In the genomic region with DNA sequence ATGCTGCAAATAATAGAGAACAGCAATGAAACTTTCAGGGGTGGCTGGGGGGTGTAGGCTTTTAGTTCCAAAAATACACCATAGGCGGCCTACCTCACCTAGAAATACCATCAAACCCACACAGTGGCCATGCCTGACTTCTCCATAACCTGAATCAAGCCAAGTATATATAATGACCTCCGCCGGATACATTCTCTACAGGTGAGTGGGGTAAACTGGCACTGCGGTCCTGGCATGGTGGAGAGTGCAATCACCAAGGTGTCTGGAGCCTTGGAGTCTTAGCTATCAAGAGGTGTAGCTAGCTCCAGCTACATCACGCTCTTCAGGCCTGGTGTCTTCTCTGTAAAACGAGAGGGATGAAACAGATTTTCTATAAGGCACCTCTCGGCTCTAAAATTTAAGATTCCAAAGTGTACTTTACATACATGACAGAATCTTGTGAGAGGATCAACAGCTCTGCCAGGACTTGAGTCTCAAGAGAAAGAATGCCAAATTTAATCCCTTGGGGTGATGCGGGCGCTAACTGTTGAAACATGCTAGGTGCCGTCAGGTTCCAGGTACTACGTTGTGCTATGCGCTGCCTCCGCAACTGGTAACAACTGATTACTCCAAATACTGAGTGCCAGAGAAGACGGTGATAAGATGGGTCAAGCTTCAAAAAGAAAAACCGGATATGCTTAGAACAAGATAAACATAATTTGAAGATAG, we compare ENCODE assay signal across 8 cellular contexts. TPM values are rescaled to one million over a fixed set of nuclear protein-coding genes. Genes with fewer than 3 reads are reported as not detected.
DNase-seq lines count a peak whose midpoint lies in the region; ATAC-seq, FAIRE-seq and TF ChIP-seq lines count a peak whose summit lies in the region.

No MANE protein-coding gene starts in this region.

- no peaks in the 10 kb centered on the region for H3K9me1 ChIP-seq in K562 (ENCODE audit: control insufficient read depth, insufficient read depth, low read length)

- peak overlapping the region; percentile 90 for H2AFZ ChIP-seq in K562 (ENCODE audit: low read depth, low read length)

- H3K4me1 ChIP-seq in K562 (replicated peaks in 1 of 2; ENCODE audit: control insufficient read depth in 2 of 2, insufficient read depth in 2 of 2, low read length in 2 of 2) (peaks cover 25 to 31% of the 10 kb centered on the region in 2 experiments), stomach (peaks cover 43 to 67% (median 52%) of the 10 kb centered on the region in 4 donors)

- no peak for ATAC-seq in K562
- no peak for ATAC-seq in HG02571 (IDR thresholded peaks at IDR 0.05; ENCODE audit: unreplicated experiment)

- 22% methylated on average over 14 of the region's 15 CpGs for WGBS in K562 (ENCODE audit: insufficient coverage, low coverage, missing lambda C conversion rate)
- 17 to 22% (median 18%) methylated on average over 15 of the region's 15 CpGs for WGBS in stomach, 5 donors

- no TSS peak for BruUV-seq in K562 (replicated peaks; lab: Mats Ljungman, UMichigan)

- DNase-seq in NCI-H2029 treated with DMSO at 0.1 percent for 48 hours (lab: John Stamatoyannopoulos, UW) (peak; percentile 16), NCI-H2029 (lab: John Stamatoyannopoulos, UW) (no peak), RWPE1 (ENCODE audit: low spot score) (no peak), K562 (ENCODE audit: extremely low read depth in 1 of 4, low spot score in 3 of 4) (peak in 1 of 4 experiments; percentile 57), stomach (peak; percentile 43), SHP77 (lab: John Stamatoyannopoulos, UW) (no peak)

- H3K27ac ChIP-seq in RWPE1, result peak overlapping the region; percentile 99
- peak overlapping the region; percentile 91 for H3K27ac ChIP-seq in K562 (ENCODE audit: extremely low read depth, low read depth, low read length)
- H3K27ac ChIP-seq in layer of hippocampus (ENCODE audit: low read depth, low read length), result peak overlapping the region; percentile 97
- peak overlapping the region; percentile 93 to 100 (median 99) for H3K27ac ChIP-seq in stomach

- peak overlapping the region; percentile 78 for H3K4me2 ChIP-seq in K562 (ENCODE audit: insufficient read depth, low read length)

- in situ Hi-C loops in K562 (cut with MboI), result no loop called here

- FAIRE-seq in K562 (lab: Jason Lieb, UNC), result peak; percentile 80

- H3K36me3 ChIP-seq in K562 (ENCODE audit: control insufficient read depth, insufficient read depth, low read length) (no peaks in the 10 kb centered on the region; the same call in 2 of the 3 replicates), stomach (peaks cover 0 to 14% (median 0%) of the 10 kb centered on the region in 4 donors)

- intact Hi-C loops in K562 (cut with micrococcal nuclease) (no loop called here), stomach (cut with DNase I; ENCODE audit: low total_unique reads) (no loop called here)

- peaks cover 38% of the 10 kb centered on the region for H3K79me2 ChIP-seq in K562 (ENCODE audit: control insufficient read depth, insufficient read depth, low read length)

- H3K4me3 ChIP-seq in K562, result peak overlapping the region; percentile 64
- H3K4me3 ChIP-seq in stomach, result peak overlapping the region; percentile 60 to 88 (median 72)

- POLR2A ChIA-PET in RWPE1 (lab: Yijun Ruan, JAX; ENCODE audit: low non-redundant PET) (interaction anchor here (0.6 kb wide), 1 partner anchor 378 kb away, joined by 4 read pairs; no protein-coding TSS in a partner anchor), K562 (lab: Yijun Ruan, JAX) (interaction anchor here (0.6 to 1.0 kb wide), 3 partner anchors 8 to 134 kb away, joined by 3 to 4 read pairs (median 3); no protein-coding TSS in a partner anchor)

- TF ChIP-seq POLR2A in K562 (conservative IDR thresholded peaks at IDR 0.05) (no peak), stomach (IDR thresholded peaks at IDR 0.05) (no peak)

- TF ChIP-seq EP300 in K562 (IDR thresholded peaks at IDR 0.05; ENCODE audit: low read length), result peak; percentile 35; the same call in 1 of the 2 replicates
- no peak for TF ChIP-seq EP300 in stomach (IDR thresholded peaks at IDR 0.05)

- TF ChIP-seq CTCF in RWPE1 (conservative IDR thresholded peaks at IDR 0.05; ENCODE audit: low read depth), result no peak
- no peak for TF ChIP-seq CTCF in K562 (IDR thresholded peaks at IDR 0.05 in 2 of 3, conservative IDR thresholded peaks at IDR 0.05 in 1 of 3; ENCODE audit: insufficient read depth in 2 of 3, low read depth in 1 of 3, low read length in 3 of 3)
- no peak for TF ChIP-seq CTCF in stomach (IDR thresholded peaks at IDR 0.05)

- CTCF ChIA-PET in RWPE1 (lab: Yijun Ruan, JAX), result interaction anchor here (0.5 kb wide), 1 partner anchor 113 kb away, joined by 3 read pairs; no protein-coding TSS in a partner anchor
- CTCF ChIA-PET in K562 (lab: Yijun Ruan, JAX; ENCODE audit: low intra/inter-chr PET ratio), result no interaction called here

- H3K9me3 ChIP-seq in K562 (replicated peaks; ENCODE audit: control insufficient read depth, insufficient read depth, low read depth, low read length) (no peaks in the 10 kb centered on the region), stomach (no peaks in the 10 kb centered on the region)

- peak overlapping the region; percentile 85 to 89 for H3K9ac ChIP-seq in K562 (ENCODE audit: insufficient read depth in 1 of 2, low read depth in 2 of 2, low read length in 2 of 2)

- no peaks in the 10 kb centered on the region for H3K27me3 ChIP-seq in K562 (ENCODE audit: control insufficient read depth in 2 of 2, insufficient read depth in 2 of 2, low read length in 2 of 2)
- H3K27me3 ChIP-seq in layer of hippocampus (ENCODE audit: control insufficient read depth, insufficient read depth, low read length), result no peaks in the 10 kb centered on the region
- no peaks in the 10 kb centered on the region for H3K27me3 ChIP-seq in stomach

- TF ChIP-seq RAD21 in K562 (CRISPR knock-in tag; conservative IDR thresholded peaks at IDR 0.05 in 1 of 2, IDR thresholded peaks at IDR 0.05 in 1 of 2), result no peak

- no peaks in the 10 kb centered on the region for H4K20me1 ChIP-seq in K562 (replicated peaks; ENCODE audit: control insufficient read depth, insufficient read depth, low read length)

RNA-seq across cellular contexts. Expression of gene ZBTB25, which starts 1.0 kb away (rescaled TPM):
- total RNA-seq in K562 (2011; cell fraction: chromatin; rRNA removed; ENCODE audit: low replicate concordance), result 6.4 and 12.4 TPM in 2 replicates
- 2.8 and 3.9 TPM in 2 replicates for total RNA-seq in K562 (2011; cell fraction: nucleolus; rRNA removed)
- total RNA-seq in K562 (2011; cell fraction: nucleoplasm; rRNA removed), result 6.5 and 8.2 TPM in 2 replicates
- 1.3 TPM in 2 replicates for total RNA-seq in K562 (2014; rRNA removed)
- 2.5 and 3.3 TPM in 2 replicates for total RNA-seq in K562 (2014; rRNA removed; fragmentation: Illumina TruSeq; extraction: Trizol)
- 2.6 and 2.8 TPM in 2 replicates for total RNA-seq in K562 (2015; rRNA removed; fragmentation: Illumina TruSeq; extraction: Trizol)
- 2.5 and 2.6 TPM in 2 replicates for total RNA-seq in K562 (2021)
- polyA plus RNA-seq in K562 (2011; rRNA removed), result 3.9 and 5.6 TPM in 2 replicates
- polyA plus RNA-seq in K562 (2011; cell fraction: cytosol; rRNA removed), result 1.6 and 2.6 TPM in 2 replicates
- polyA plus RNA-seq in K562 (2011; cell fraction: nucleus; rRNA removed), result 7.0 and 8.0 TPM in 2 replicates
- polyA plus RNA-seq in K562 (2012), result 1.3 and 2.5 TPM in 2 replicates
- 1.7 and 2.3 TPM in 2 replicates for polyA plus RNA-seq in K562 (2014; fragmentation: Illumina TruSeq; extraction: Trizol)
- under 1 TPM; 0.61 to 0.92 TPM for polyA plus RNA-seq in K562 (2014; fragmentation: Nextera tagmentation; extraction: Ambion mirVana)
- 0.99 and 2.1 TPM in 2 replicates for polyA plus RNA-seq in K562 (2014; rRNA removed)
- 6.0 and 6.6 TPM in 2 replicates for polyA minus RNA-seq in K562 (2011; rRNA and poly(A)+ RNA removed)
- 2.8 and 3.7 TPM in 2 replicates for polyA minus RNA-seq in K562 (2011; cell fraction: cytosol; rRNA and poly(A)+ RNA removed)
- polyA minus RNA-seq in K562 (2011; cell fraction: nucleus; rRNA and poly(A)+ RNA removed), result 4.7 and 6.7 TPM in 2 replicates
- total RNA-seq in stomach, result 10 to 100 TPM in 1 of 5 donors, 1 to 10 TPM in 4; 2.3 to 10.1 (median 5.4) TPM
- 1 to 10 TPM; 2.4 to 2.9 (median 2.6) TPM for polyA plus RNA-seq in stomach

RNA-seq across cellular contexts. Expression of gene ZBTB1, which starts 1.9 kb away (rescaled TPM):
- 7.3 and 17.6 TPM in 2 replicates for total RNA-seq in K562 (2011; cell fraction: chromatin; rRNA removed; ENCODE audit: low replicate concordance)
- 5.0 and 5.1 TPM in 2 replicates for total RNA-seq in K562 (2011; cell fraction: nucleolus; rRNA removed)
- total RNA-seq in K562 (2011; cell fraction: nucleoplasm; rRNA removed), result 7.1 and 7.3 TPM in 2 replicates
- total RNA-seq in K562 (2014; rRNA removed), result 4.9 and 5.3 TPM in 2 replicates
- 9.9 and 10.1 TPM in 2 replicates for total RNA-seq in K562 (2014; rRNA removed; fragmentation: Illumina TruSeq; extraction: Trizol)
- 11.6 and 12.2 TPM in 2 replicates for total RNA-seq in K562 (2015; rRNA removed; fragmentation: Illumina TruSeq; extraction: Trizol)
- 8.1 and 9.4 TPM in 2 replicates for total RNA-seq in K562 (2021)
- polyA plus RNA-seq in K562 (2011; rRNA removed), result 16.5 and 17.7 TPM in 2 replicates
- 4.7 and 10.0 TPM in 2 replicates for polyA plus RNA-seq in K562 (2011; cell fraction: cytosol; rRNA removed)
- polyA plus RNA-seq in K562 (2011; cell fraction: nucleus; rRNA removed), result 14.6 and 23.1 TPM in 2 replicates
- 8.0 and 12.8 TPM in 2 replicates for polyA plus RNA-seq in K562 (2012)
- polyA plus RNA-seq in K562 (2014; fragmentation: Illumina TruSeq; extraction: Trizol), result 7.2 and 8.1 TPM in 2 replicates
- 1 to 10 TPM; 2.3 to 2.7 TPM for polyA plus RNA-seq in K562 (2014; fragmentation: Nextera tagmentation; extraction: Ambion mirVana)
- polyA plus RNA-seq in K562 (2014; rRNA removed), result 9.0 and 10.3 TPM in 2 replicates
- polyA minus RNA-seq in K562 (2011; rRNA and poly(A)+ RNA removed), result 10.6 and 13.3 TPM in 2 replicates
- polyA minus RNA-seq in K562 (2011; cell fraction: cytosol; rRNA and poly(A)+ RNA removed), result 6.1 and 7.3 TPM in 2 replicates
- 5.9 and 10.3 TPM in 2 replicates for polyA minus RNA-seq in K562 (2011; cell fraction: nucleus; rRNA and poly(A)+ RNA removed)
- total RNA-seq in stomach, result 100 to 1,000 TPM in 1 of 5 donors, 10 to 100 TPM in 4; 32.6 to 137 (median 44.9) TPM
- 10 to 100 TPM in 2 of 3 donors, 1 to 10 TPM in 1; 9.8 to 14.5 (median 11.5) TPM for polyA plus RNA-seq in stomach

RNA-seq across cellular contexts. Expression of gene AKAP5, which starts 37.3 kb away (rescaled TPM):
- 0.25 and 1.1 TPM in 2 replicates for total RNA-seq in K562 (2011; cell fraction: chromatin; rRNA removed; ENCODE audit: low replicate concordance)
- 0.13 and 0.17 TPM in 2 replicates for total RNA-seq in K562 (2011; cell fraction: nucleolus; rRNA removed)
- total RNA-seq in K562 (2011; cell fraction: nucleoplasm; rRNA removed), result 0.73 and 1.3 TPM in 2 replicates
- total RNA-seq in K562 (2014; rRNA removed) (0.41 and 0.50 TPM in 2 replicates), K562 (2014; rRNA removed; fragmentation: Illumina TruSeq; extraction: Trizol) (0.61 and 0.76 TPM in 2 replicates), K562 (2015; rRNA removed; fragmentation: Illumina TruSeq; extraction: Trizol) (0.75 and 0.94 TPM in 2 replicates), K562 (2021) (0.35 and 0.40 TPM in 2 replicates), stomach (1 to 10 TPM in 2 of 5 donors, under 1 TPM in 1, not detected in 2; 0.72 to 3.2 (median 1.3) TPM)
- polyA plus RNA-seq in K562 (2011; rRNA removed) (0.12 and 0.24 TPM in 2 replicates), K562 (2014; fragmentation: Illumina TruSeq; extraction: Trizol) (0.32 and 0.34 TPM in 2 replicates), K562 (2014; fragmentation: Nextera tagmentation; extraction: Ambion mirVana) (under 1 TPM; 0.06 to 0.07 TPM), K562 (2014; rRNA removed) (0.11 and 0.40 TPM in 2 replicates), stomach (under 1 TPM in 2 of 3 donors, not detected in 1; 0.15 to 0.25 TPM)
- polyA plus RNA-seq in K562 (2011; cell fraction: cytosol; rRNA removed), result 0.07 TPM in 2 replicates
- 0.06 and 0.11 TPM in 2 replicates for polyA plus RNA-seq in K562 (2011; cell fraction: nucleus; rRNA removed)
- polyA plus RNA-seq in K562 (2012), result 0.30 and 0.50 TPM in 2 replicates
- 0.48 and 0.63 TPM in 2 replicates for polyA minus RNA-seq in K562 (2011; rRNA and poly(A)+ RNA removed)
- polyA minus RNA-seq in K562 (2011; cell fraction: cytosol; rRNA and poly(A)+ RNA removed), result 0.48 TPM in 1 of 2 replicates, not detected in the other
- 0.27 and 0.78 TPM in 2 replicates for polyA minus RNA-seq in K562 (2011; cell fraction: nucleus; rRNA and poly(A)+ RNA removed)

RNA-seq across cellular contexts. Expression of gene HSPA2, which starts 37.9 kb away (rescaled TPM):
- total RNA-seq in K562 (2011; cell fraction: chromatin; rRNA removed; ENCODE audit: low replicate concordance), result not detected in 2 replicates
- total RNA-seq in K562 (2011; cell fraction: nucleolus; rRNA removed), result not detected in 2 replicates
- total RNA-seq in K562 (2011; cell fraction: nucleoplasm; rRNA removed), result not detected in 2 replicates
- total RNA-seq in K562 (2014; rRNA removed) (not detected in 2 replicates), K562 (2014; rRNA removed; fragmentation: Illumina TruSeq; extraction: Trizol) (not detected in 2 replicates), K562 (2015; rRNA removed; fragmentation: Illumina TruSeq; extraction: Trizol) (not detected in 2 replicates), K562 (2021) (0.16 TPM in 1 of 2 replicates, not detected in the other), stomach (10 to 100 TPM in 4 of 5 donors, under 1 TPM in 1; under 0.01 to 29.3 (median 16.9) TPM)
- polyA plus RNA-seq in K562 (2011; rRNA removed) (not detected in 2 replicates), K562 (2014; fragmentation: Illumina TruSeq; extraction: Trizol) (not detected in 2 replicates), K562 (2014; fragmentation: Nextera tagmentation; extraction: Ambion mirVana) (not detected), K562 (2014; rRNA removed) (not detected in 2 replicates), stomach (10 to 100 TPM in 1 of 3 donors, 1 to 10 TPM in 2; 3.5 to 27.5 (median 5.6) TPM)
- not detected in 2 replicates for polyA plus RNA-seq in K562 (2011; cell fraction: cytosol; rRNA removed)
- not detected in 2 replicates for polyA plus RNA-seq in K562 (2011; cell fraction: nucleus; rRNA removed)
- polyA plus RNA-seq in K562 (2012), result not detected in 2 replicates
- not detected in 2 replicates for polyA minus RNA-seq in K562 (2011; rRNA and poly(A)+ RNA removed)
- polyA minus RNA-seq in K562 (2011; cell fraction: cytosol; rRNA and poly(A)+ RNA removed), result not detected in 2 replicates
- not detected in 2 replicates for polyA minus RNA-seq in K562 (2011; cell fraction: nucleus; rRNA and poly(A)+ RNA removed)

RNA-seq across cellular contexts. Expression of gene PPP1R36, which starts 47.1 kb away (rescaled TPM):
- not detected in 2 replicates for total RNA-seq in K562 (2011; cell fraction: chromatin; rRNA removed; ENCODE audit: low replicate concordance)
- total RNA-seq in K562 (2011; cell fraction: nucleolus; rRNA removed), result not detected in 2 replicates
- total RNA-seq in K562 (2011; cell fraction: nucleoplasm; rRNA removed), result not detected in 2 replicates
- total RNA-seq in K562 (2014; rRNA removed) (not detected in 2 replicates), K562 (2014; rRNA removed; fragmentation: Illumina TruSeq; extraction: Trizol) (not detected in 2 replicates), K562 (2015; rRNA removed; fragmentation: Illumina TruSeq; extraction: Trizol) (0.29 TPM in 1 of 2 replicates, not detected in the other), K562 (2021) (not detected in 2 replicates), stomach (1 to 10 TPM in 2 of 5 donors, not detected in 3; 4.1 to 6.2 TPM)
- polyA plus RNA-seq in K562 (2011; rRNA removed) (not detected in 2 replicates), K562 (2014; fragmentation: Illumina TruSeq; extraction: Trizol) (not detected in 2 replicates), K562 (2014; fragmentation: Nextera tagmentation; extraction: Ambion mirVana) (not detected), K562 (2014; rRNA removed) (not detected in 2 replicates), stomach (10 to 100 TPM in 1 of 3 donors, 1 to 10 TPM in 2; 3.2 to 13.1 (median 6.8) TPM)
- not detected in 2 replicates for polyA plus RNA-seq in K562 (2011; cell fraction: cytosol; rRNA removed)
- polyA plus RNA-seq in K562 (2011; cell fraction: nucleus; rRNA removed), result not detected in 2 replicates
- not detected in 2 replicates for polyA plus RNA-seq in K562 (2012)
- not detected in 2 replicates for polyA minus RNA-seq in K562 (2011; rRNA and poly(A)+ RNA removed)
- polyA minus RNA-seq in K562 (2011; cell fraction: cytosol; rRNA and poly(A)+ RNA removed), result not detected in 2 replicates
- polyA minus RNA-seq in K562 (2011; cell fraction: nucleus; rRNA and poly(A)+ RNA removed), result not detected in 2 replicates

Comparison
In these comparisons a context has a peak if more than half of its experiments do, and no peak if none do; other contexts are left out.
1. DNase-seq: peak in NCI-H2029 treated with DMSO at 0.1 percent for 48 hours (single experiment) and stomach (single experiment); none in NCI-H2029 (single experiment), RWPE1 (single experiment) and SHP77 (0 of 2).
2. Peak in every context shown above with its lines, with median percentiles within 50 percentile points of each other: H3K27ac ChIP-seq.